Comparison of ENCODE assay signal across 8 cellular contexts in the genomic region with DNA sequence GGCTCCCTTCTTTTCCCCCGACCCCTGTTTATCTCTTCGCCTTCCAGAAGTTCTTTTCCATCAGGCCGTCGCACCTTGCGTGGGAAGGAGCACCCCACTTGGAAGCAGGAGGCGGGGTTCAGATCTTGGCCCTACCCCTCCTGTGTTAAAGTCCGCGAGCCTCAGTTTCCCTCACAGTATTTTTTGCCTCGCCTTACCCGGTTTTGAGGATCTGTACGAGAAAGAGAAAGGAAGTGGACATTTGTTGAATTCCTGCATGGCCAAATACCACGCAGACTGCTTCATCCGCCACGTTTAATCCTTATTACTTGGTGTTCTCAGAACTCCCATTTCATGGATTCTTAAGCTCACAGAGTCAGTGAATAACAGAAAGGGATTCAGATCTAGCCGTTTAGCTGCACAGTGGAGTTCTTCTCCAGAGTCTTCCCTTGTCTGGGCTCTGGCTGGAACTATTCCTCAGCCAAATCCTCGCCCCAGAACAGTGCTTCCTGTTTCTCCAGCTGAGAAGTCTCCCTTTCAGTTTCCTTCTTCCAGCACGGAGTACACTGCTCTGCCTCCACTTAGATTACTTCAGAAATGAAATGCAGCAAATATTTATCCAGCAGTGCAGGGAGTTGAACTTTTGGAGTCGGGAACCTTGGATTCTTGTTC. TPM values are rescaled to one million over a fixed set of nuclear protein-coding genes. Genes with fewer than 3 reads are reported as not detected.
DNase-seq lines count a peak whose midpoint lies in the region; ATAC-seq, FAIRE-seq and TF ChIP-seq lines count a peak whose summit lies in the region.

No MANE protein-coding gene starts in this region.

- H3K79me2 ChIP-seq in SU-DHL-6 (ENCODE audit: insufficient read depth, low read length) (no peaks in the 10 kb centered on the region), neural progenitor cell (ENCODE audit: low read depth) (no peaks in the 10 kb centered on the region)

- peak overlapping the region; percentile 39 for H2AFZ ChIP-seq in SU-DHL-6 (ENCODE audit: low read depth, low read length, severe bottlenecking)
- H2AFZ ChIP-seq in neural progenitor cell (replicated peaks): peak overlapping the region; percentile 90

- DNase-seq in activated T-cell treated with anti-CD3 and anti-CD28 coated beads, Interleukin-2, amount 50 U/mL, for 4 hours: no peak
- DNase-seq in activated T-cell treated with anti-CD3 and anti-CD28 coated beads for 4 hours (no peak), fibroblast of mammary gland (ENCODE audit: low read depth) (peak; percentile 40), neural progenitor cell (ENCODE audit: low spot score) (no peak), GM12892 (ENCODE audit: insufficient read length) (no peak), D721Med (ENCODE audit: insufficient read length, low spot score) (no peak), RPMI8226 (no peak)

- H3K4me1 Mint-ChIP-seq in activated T-cell treated with anti-CD3 and anti-CD28 coated beads, Interleukin-2, amount 50 U/mL, for 4 hours (ENCODE audit: low read depth): peaks cover 17% of the 10 kb centered on the region
- peaks cover 21% of the 10 kb centered on the region for H3K4me1 Mint-ChIP-seq in neural progenitor cell

- peak overlapping the region; percentile 79 for H3K4me2 ChIP-seq in SU-DHL-6 (ENCODE audit: low read depth, low read length, poor library complexity, severe bottlenecking)
- peak overlapping the region; percentile 96 for H3K4me2 ChIP-seq in neural progenitor cell

- H3K4me3 Mint-ChIP-seq in activated T-cell treated with anti-CD3 and anti-CD28 coated beads, Interleukin-2, amount 50 U/mL, for 4 hours: peak overlapping the region; percentile 85
- H3K4me3 Mint-ChIP-seq in neural progenitor cell: peak overlapping the region; percentile 91

- H3K36me3 ChIP-seq in SU-DHL-6 (ENCODE audit: low read length) (no peaks in the 10 kb centered on the region), neural progenitor cell (no peaks in the 10 kb centered on the region)

- H3K4me1 ChIP-seq in neural progenitor cell: peaks cover 7% of the 10 kb centered on the region

- H3K9me3 Mint-ChIP-seq in activated T-cell treated with anti-CD3 and anti-CD28 coated beads, Interleukin-2, amount 50 U/mL, for 4 hours: no peaks in the 10 kb centered on the region
- H3K9me3 Mint-ChIP-seq in neural progenitor cell: no peaks in the 10 kb centered on the region

- H3K36me3 Mint-ChIP-seq in activated T-cell treated with anti-CD3 and anti-CD28 coated beads, Interleukin-2, amount 50 U/mL, for 4 hours (ENCODE audit: insufficient read depth): peaks cover 1% of the 10 kb centered on the region
- peaks cover 7% of the 10 kb centered on the region for H3K36me3 Mint-ChIP-seq in neural progenitor cell

- ATAC-seq in activated T-cell treated with anti-CD3 and anti-CD28 coated beads, Interleukin-2, amount 50 U/mL, for 4 hours: no peak

- H3F3A ChIP-seq in SU-DHL-6 (ENCODE audit: insufficient read depth): no peaks in the 10 kb centered on the region
- H3F3A ChIP-seq in neural progenitor cell (ENCODE audit: low read depth): peaks cover 16% of the 10 kb centered on the region

- peak overlapping the region; percentile 0; the same call in 1 of the 2 replicates for H3K27ac ChIP-seq in SU-DHL-6 (ENCODE audit: low read depth, low read length)
- H3K27ac ChIP-seq in neural progenitor cell: no peak overlapping the region

- H4K20me1 ChIP-seq in SU-DHL-6 (ENCODE audit: low read depth, low read length): no peaks in the 10 kb centered on the region
- H4K20me1 ChIP-seq in neural progenitor cell (ENCODE audit: low read depth): no peaks in the 10 kb centered on the region

- peak overlapping the region; percentile 70 for H3K4me3 ChIP-seq in SU-DHL-6 (ENCODE audit: insufficient read depth, low read length, poor library complexity, severe bottlenecking)
- H3K4me3 ChIP-seq in fibroblast of mammary gland (ENCODE audit: control insufficient read depth, low read depth, low read length): peak overlapping the region; percentile 75
- peak overlapping the region; percentile 66 for H3K4me3 ChIP-seq in neural progenitor cell

- H3K27ac Mint-ChIP-seq in neural progenitor cell: no peak overlapping the region

- FAIRE-seq in GM12892 (lab: Jason Lieb, UNC) (no peak), D721Med (lab: Jason Lieb, UNC) (no peak)

- no peaks in the 10 kb centered on the region for H3K27me3 ChIP-seq in SU-DHL-6 (ENCODE audit: low read length)
- H3K27me3 ChIP-seq in neural progenitor cell: no peaks in the 10 kb centered on the region

- no peak for TF ChIP-seq CTCF in SU-DHL-6 (IDR thresholded peaks at IDR 0.05; ENCODE audit: insufficient read depth, low read length, poor library complexity, severe bottlenecking)
- no peak for TF ChIP-seq CTCF in fibroblast of mammary gland (conservative IDR thresholded peaks at IDR 0.05; ENCODE audit: control insufficient read depth, insufficient read depth, low read depth, low read length)
- no peak for TF ChIP-seq CTCF in neural progenitor cell (IDR thresholded peaks at IDR 0.05)
- TF ChIP-seq CTCF in D721Med (IDR thresholded peaks at IDR 0.05; ENCODE audit: insufficient read depth, missing control alignments): no peak

- H3K27me3 Mint-ChIP-seq in activated T-cell treated with anti-CD3 and anti-CD28 coated beads, Interleukin-2, amount 50 U/mL, for 4 hours (ENCODE audit: low read depth): no peaks in the 10 kb centered on the region
- peaks cover 2% of the 10 kb centered on the region for H3K27me3 Mint-ChIP-seq in neural progenitor cell (ENCODE audit: insufficient read depth, low read depth)

- no peaks in the 10 kb centered on the region for H3K9me2 ChIP-seq in SU-DHL-6 (replicated peaks; ENCODE audit: insufficient read depth, low read length)

- no peak for TF ChIP-seq POLR2A in GM12892 (IDR thresholded peaks at IDR 0.05; ENCODE audit: low read depth, low read length)

- H3K9ac ChIP-seq in SU-DHL-6 (ENCODE audit: low read length) (peak overlapping the region; percentile 72), neural progenitor cell (peak overlapping the region; percentile 9)

- no peaks in the 10 kb centered on the region for H3K9me3 ChIP-seq in SU-DHL-6 (ENCODE audit: insufficient read depth, low read length)
- H3K9me3 ChIP-seq in neural progenitor cell (ENCODE audit: low read depth): no peaks in the 10 kb centered on the region

RNA-seq across cellular contexts. Expression of a gene that starts 0.6 kb away (rescaled TPM):
- total RNA-seq in activated T-cell treated with anti-CD3 and anti-CD28 coated beads, Interleukin-2, amount 50 U/mL, for 4 hours: 10 to 100 TPM; 19.3 to 30.8 (median 27.7) TPM
- 50.7 and 123 TPM in 2 replicates for total RNA-seq in neural progenitor cell (ENCODE audit: low replicate concordance)
- polyA plus RNA-seq in GM12892 (2012; ENCODE audit: missing spikeins): 87.7 TPM

RNA-seq across cellular contexts. Expression of a gene that starts 11.2 kb away (rescaled TPM):
- 10 to 100 TPM; 34.9 to 37.9 (median 37.8) TPM for total RNA-seq in activated T-cell treated with anti-CD3 and anti-CD28 coated beads, Interleukin-2, amount 50 U/mL, for 4 hours
- 13.8 and 49.9 TPM in 2 replicates for total RNA-seq in neural progenitor cell (ENCODE audit: low replicate concordance)
- 7.5 TPM for polyA plus RNA-seq in GM12892 (2012; ENCODE audit: missing spikeins)

RNA-seq across cellular contexts. Expression of a gene that starts 32.9 kb away (rescaled TPM):
- 10 to 100 TPM; 43.4 to 52.5 (median 50.7) TPM for total RNA-seq in activated T-cell treated with anti-CD3 and anti-CD28 coated beads, Interleukin-2, amount 50 U/mL, for 4 hours
- 4.7 and 14.1 TPM in 2 replicates for total RNA-seq in neural progenitor cell (ENCODE audit: low replicate concordance)
- polyA plus RNA-seq in GM12892 (2012; ENCODE audit: missing spikeins): 17.6 TPM

RNA-seq across cellular contexts. Expression of a gene that starts 33.6 kb away (rescaled TPM):
- total RNA-seq in activated T-cell treated with anti-CD3 and anti-CD28 coated beads, Interleukin-2, amount 50 U/mL, for 4 hours: 100 to 1,000 TPM; 103 to 113 (median 112) TPM
- 104 and 129 TPM in 2 replicates for total RNA-seq in neural progenitor cell (ENCODE audit: low replicate concordance)
- 34.5 TPM for polyA plus RNA-seq in GM12892 (2012; ENCODE audit: missing spikeins)

RNA-seq across cellular contexts. Expression of a gene that starts 36.4 kb away (rescaled TPM):
- total RNA-seq in activated T-cell treated with anti-CD3 and anti-CD28 coated beads, Interleukin-2, amount 50 U/mL, for 4 hours: 10 to 100 TPM; 42.7 to 45.4 (median 44.1) TPM
- total RNA-seq in neural progenitor cell (ENCODE audit: low replicate concordance): 3.9 and 12.0 TPM in 2 replicates
- 14.6 TPM for polyA plus RNA-seq in GM12892 (2012; ENCODE audit: missing spikeins)
